In the genomic region with DNA sequence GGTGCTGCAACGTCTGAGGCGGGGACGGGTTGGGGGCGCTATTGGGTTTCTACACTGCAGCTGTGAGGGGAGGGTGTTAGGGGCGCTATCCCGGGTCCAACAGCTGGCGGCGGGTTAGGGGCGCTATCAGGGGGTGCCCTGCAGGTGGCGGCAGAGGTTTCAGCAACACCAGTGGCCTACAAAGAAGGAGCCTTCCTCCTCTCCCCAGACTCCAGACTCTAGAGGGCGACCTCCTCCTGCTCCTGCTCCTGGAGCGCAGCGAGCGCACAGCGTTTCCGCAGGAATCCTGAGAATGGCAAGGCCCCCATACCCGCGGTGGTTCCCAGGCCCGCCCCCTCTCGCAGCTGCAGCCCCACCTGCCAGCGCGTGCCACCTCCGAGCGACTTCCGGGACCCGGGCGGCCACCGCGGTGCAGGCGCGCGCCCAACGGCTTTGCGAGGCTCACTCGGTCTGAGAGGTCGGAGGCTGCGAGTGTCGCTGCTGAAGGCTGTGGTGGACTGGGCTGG, we compare ENCODE assay signal across 8 cellular contexts. TPM values are rescaled to one million over a fixed set of nuclear protein-coding genes. Genes with fewer than 3 reads are reported as not detected.
DNase-seq lines count a peak whose midpoint lies in the region; ATAC-seq, FAIRE-seq and TF ChIP-seq lines count a peak whose summit lies in the region.
"Not testable (repeated sequence)": the region's sequence is repeated elsewhere in the genome, so short reads cannot be mapped to it uniquely, and the experiment has no call there.

No MANE protein-coding gene starts in this region.

- peak overlapping the region; percentile 75 to 89 for H3K27ac ChIP-seq in A549
- H3K27ac ChIP-seq in brain microvascular endothelial cell; iPS DF 6.9 (ENCODE audit: low read length): not testable (repeated sequence)
- H3K27ac ChIP-seq in spleen, result peak overlapping the region in 1 of 8 donors; percentile 11

- not testable (repeated sequence) for H3K27me3 Mint-ChIP-seq in WTC11 (ENCODE audit: low read depth)

- ATAC-seq in A549 (peak; percentile 99), GM18517 (IDR thresholded peaks at IDR 0.05; ENCODE audit: unreplicated experiment) (peak; percentile 95), HG02938 (IDR thresholded peaks at IDR 0.05; ENCODE audit: unreplicated experiment) (peak; percentile 95), WTC11 (peak; percentile 87)

- H3K9me3 Mint-ChIP-seq in WTC11, result peaks cover 34% of the 10 kb centered on the region

- DNase-seq in A549 (ENCODE audit: low read depth in 1 of 2, low spot score in 1 of 2) (peak; percentile 38 to 91), NCI-H1436 treated with DMSO at 0.1 percent for 48 hours (lab: John Stamatoyannopoulos, UW) (peak; percentile 6), WTC11 (ENCODE audit: low spot score) (peak; percentile 30), brain microvascular endothelial cell (peak; percentile 3), iPS DF 6.9 (ENCODE audit: low read depth, low spot score) (peak; percentile 48), spleen (peak; percentile 93)

- CTCF ChIA-PET in A549 (lab: Yijun Ruan, JAX), result interaction anchor here (1.1 to 1.9 kb wide), 5 partner anchors 11 to 368 kb away, joined by 3 to 13 read pairs (median 5); partner anchors contain the start of gene MC5R
- CTCF ChIA-PET in WTC11 (lab: Charles Lee), result not testable (repeated sequence)

- POLR2A ChIA-PET in A549 (lab: Yijun Ruan, JAX); WTC11 (lab: Charles Lee): not testable (repeated sequence)

- H3K27ac Mint-ChIP-seq in WTC11, result not testable (repeated sequence)

- FAIRE-seq in A549 (lab: Jason Lieb, UNC), result not testable (repeated sequence)

- peaks cover 21% of the 10 kb centered on the region for H3K36me3 Mint-ChIP-seq in WTC11

- TF ChIP-seq POLR2A in A549 (IDR thresholded peaks at IDR 0.05; ENCODE audit: low read length), result peak; percentile 30; the same call in 1 of the 2 replicates
- not testable (repeated sequence) for TF ChIP-seq POLR2A in spleen (IDR thresholded peaks at IDR 0.05)

- H3K4me2 ChIP-seq in A549, result peak overlapping the region; percentile 78

- H3K27me3 ChIP-seq in brain microvascular endothelial cell (replicated peaks); iPS DF 6.9 (ENCODE audit: control insufficient read depth, insufficient read depth, low read length); spleen (replicated peaks in 1 of 7): not testable (repeated sequence)

- in situ Hi-C loops in brain microvascular endothelial cell (cut with HindIII; ENCODE audit: low pct_ligation_motif_present, low sequenced_read_pairs), result not testable (repeated sequence)

- WGBS in A549 (ENCODE audit: missing lambda C conversion rate), result no CpG with 5 or more reads among the region's 38 CpGs
- no CpG with 5 or more reads among the region's 38 CpGs for WGBS in iPS DF 6.9 (ENCODE audit: insufficient coverage, insufficient read length)
- WGBS in spleen, 5 donors, result 0 to 14% (median 4%) methylated on average over 23 to 38 of the region's 38 CpGs

- intact Hi-C loops in spleen (cut with DNase I; ENCODE audit: low total_unique reads), result not testable (repeated sequence)

- peak; percentile 78 to 92 for TF ChIP-seq RAD21 in A549 (conservative IDR thresholded peaks at IDR 0.05 in 1 of 2, IDR thresholded peaks at IDR 0.05 in 1 of 2)

- TF ChIP-seq EP300 in A549 (IDR thresholded peaks at IDR 0.05), result not testable (repeated sequence)

- H3K4me3 Mint-ChIP-seq in WTC11, result not testable (repeated sequence)

- H3K36me3 ChIP-seq in brain microvascular endothelial cell (replicated peaks); iPS DF 6.9 (ENCODE audit: control insufficient read depth, insufficient read depth, low read length); spleen: not testable (repeated sequence)

- peak; percentile 73 for TF ChIP-seq CTCF in A549 (IDR thresholded peaks at IDR 0.05)
- TF ChIP-seq CTCF in WTC11 (IDR thresholded peaks at IDR 0.05), result not testable (repeated sequence)
- peak; percentile 66 for TF ChIP-seq CTCF in brain microvascular endothelial cell (IDR thresholded peaks at IDR 0.05; ENCODE audit: low read depth, low read length, missing control alignments)
- TF ChIP-seq CTCF in spleen (IDR thresholded peaks at IDR 0.05 in 8 of 11, conservative IDR thresholded peaks at IDR 0.05 in 3 of 11), result peak in 10 of 11 experiments; percentile 16 to 71 (median 46)

- not testable (repeated sequence) for H3K4me1 Mint-ChIP-seq in WTC11

- H3K9me3 ChIP-seq in A549; iPS DF 6.9 (ENCODE audit: control insufficient read depth, insufficient read depth, low read length); spleen: not testable (repeated sequence)

- not testable (repeated sequence) for H3K4me1 ChIP-seq in A549; iPS DF 6.9 (ENCODE audit: control insufficient read depth, insufficient read depth, low read length); spleen

- H3K4me3 ChIP-seq in A549, result peak overlapping the region; percentile 68
- peak overlapping the region; percentile 47 for H3K4me3 ChIP-seq in brain microvascular endothelial cell (ENCODE audit: low read depth, low read length)
- H3K4me3 ChIP-seq in iPS DF 6.9 (ENCODE audit: low read length), result peak overlapping the region; percentile 30; the same call in 1 of the 2 replicates
- H3K4me3 ChIP-seq in spleen, result peak overlapping the region; percentile 33 to 70 (median 48)

TF ChIP-seq in A549, 52 proteins besides CTCF, POLR2A, EP300 and RAD21:
- TF ChIP-seq MAX (IDR thresholded peaks at IDR 0.05) (peak; percentile 49; the same call in 1 of the 2 replicates), JUN (IDR thresholded peaks at IDR 0.05) (0 out of 5 replicates have a peak, but pooled peaks of 1 of the 2 experiments have one; percentile 26), SMC3 (IDR thresholded peaks at IDR 0.05) (peak; percentile 90)
- TF ChIP-seq, protein P1, sequence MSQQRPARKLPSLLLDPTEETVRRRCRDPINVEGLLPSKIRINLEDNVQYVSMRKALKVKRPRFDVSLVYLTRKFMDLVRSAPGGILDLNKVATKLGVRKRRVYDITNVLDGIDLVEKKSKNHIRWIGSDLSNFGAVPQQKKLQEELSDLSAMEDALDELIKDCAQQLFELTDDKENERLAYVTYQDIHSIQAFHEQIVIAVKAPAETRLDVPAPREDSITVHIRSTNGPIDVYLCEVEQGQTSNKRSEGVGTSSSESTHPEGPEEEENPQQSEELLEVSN (IDR thresholded peaks at IDR 0.05; ENCODE audit: borderline replicate concordance, low read depth), result peak; percentile 36; the same call in 1 of the 2 replicates

TF ChIP-seq in WTC11, 78 proteins besides CTCF, POLR2A, EP300 and RAD21:
- TF ChIP-seq GABPB1 (CRISPR knock-in tag; IDR thresholded peaks at IDR 0.05), result peak; percentile 63
- TF ChIP-seq MAX (CRISPR knock-in tag; IDR thresholded peaks at IDR 0.05), result peak; percentile 38; the same call in 1 of the 2 replicates

RNA-seq across cellular contexts. Expression of gene ZNF519, which starts 46.5 kb away (rescaled TPM):
- 6.6 and 7.0 TPM in 2 replicates for polyA plus RNA-seq in A549 (2011; rRNA removed)
- 2.0 and 2.5 TPM in 2 replicates for polyA plus RNA-seq in A549 (2012; cell fraction: cytosol; rRNA removed)
- polyA plus RNA-seq in A549 (2012; cell fraction: nucleus; rRNA removed), result 4.1 and 6.2 TPM in 2 replicates
- 3.2 to 3.5 TPM (median 3.3 TPM) in 3 replicates for polyA plus RNA-seq in A549 (2017; fragmentation: RNase III; extraction: RNeasy Plus Mini Kit Qiagen cat#74134 plus additional on column Dnase treatment)
- 5.8 and 6.0 TPM in 2 replicates for polyA minus RNA-seq in A549 (2011; rRNA and poly(A)+ RNA removed)
- 26.7 to 32.1 TPM (median 30.6 TPM) in 3 replicates for total RNA-seq in WTC11 (2021)
- total RNA-seq in spleen, result 10 to 100 TPM in 4 of 7 donors, 1 to 10 TPM in 3; 2.9 to 13.9 (median 12.9) TPM
- 1 to 10 TPM; 1.6 to 2.7 (median 1.7) TPM for polyA plus RNA-seq in spleen

Comparison
In these comparisons a context has a peak if more than half of its experiments do, and no peak if none do; other contexts are left out.
1. DNase-seq: peak in every context shown above with its lines; median percentile 93 in spleen; 64 in A549; 48 in iPS DF 6.9; 30 in WTC11; 6 in NCI-H1436 treated with DMSO at 0.1 percent for 48 hours; 3 in brain microvascular endothelial cell.